In the genomic region with DNA sequence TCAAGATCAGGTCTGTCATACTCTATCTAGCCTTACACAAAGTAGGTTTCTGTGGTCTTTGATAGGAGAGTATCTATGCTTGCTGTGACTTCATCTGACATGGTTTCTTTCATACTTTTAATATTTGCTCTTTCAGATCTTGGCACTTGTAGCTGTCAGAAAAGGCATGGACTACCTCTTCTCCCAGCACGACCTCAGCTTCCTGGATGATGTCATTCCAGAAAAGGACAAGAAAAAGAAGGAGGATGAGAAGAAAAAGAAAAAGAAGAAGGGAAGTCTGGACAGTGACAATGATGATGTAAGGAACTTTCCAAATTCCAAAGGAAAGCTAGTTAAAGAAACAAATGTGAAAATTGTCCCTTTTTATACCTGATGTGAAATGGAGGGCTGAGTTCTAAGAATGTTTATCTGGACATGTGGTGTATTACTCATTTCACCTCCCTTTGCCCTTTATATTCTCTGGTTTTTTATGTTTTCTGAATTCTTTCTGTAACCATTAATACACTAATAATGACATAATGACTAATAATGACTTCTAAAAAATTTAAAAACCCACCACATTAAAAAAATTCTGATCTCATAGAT, we compare ENCODE assay signal across 1 cellular context.
TF ChIP-seq lines count a peak whose summit lies in the region.

No MANE protein-coding gene starts in this region.

TF ChIP-seq in endothelial cell of umbilical vein, 7 proteins besides CTCF, POLR2A, EP300 and RAD21 (continued from another document):
- no peak for TF ChIP-seq JUN (IDR thresholded peaks at IDR 0.05; ENCODE audit: borderline replicate concordance, insufficient read depth, insufficient read length, low read depth)
